Comparison of ENCODE assay signal across 20 cellular contexts in genomic region chr4:13762126-13762525, GRCh38.
DNase-seq lines count a peak whose midpoint lies in the region; ATAC-seq and TF ChIP-seq lines count a peak whose summit lies in the region.
"Had no signal": no experiment of that assay in that cellular context is flagged by ENCODE, and none has a peak within 500 bp of the region (broad histone marks: within the 10 kb centered on the region; RNA-seq: fewer than 3 reads in every experiment).

No MANE protein-coding gene starts in this region.

- no peak overlapping the region for H2BK120ac ChIP-seq in IMR-90 (ENCODE audit: low read depth, low read length)

- H2BK5ac ChIP-seq in IMR-90 (ENCODE audit: low read depth, low read length, poor library complexity, severe bottlenecking), result no peak overlapping the region

- H2BK20ac ChIP-seq in IMR-90 (ENCODE audit: low read depth, low read length), result no peak overlapping the region

- H4K20me1 ChIP-seq in IMR-90 (ENCODE audit: insufficient read depth, low read length), result no peaks in the 10 kb centered on the region

- no peak overlapping the region for H3K56ac ChIP-seq in IMR-90 (ENCODE audit: extremely low read depth, insufficient read depth, low read length)

- no peaks in the 10 kb centered on the region for H3K79me1 ChIP-seq in IMR-90 (ENCODE audit: low read depth in 1 of 2, low read length in 2 of 2)

- TF ChIP-seq RAD21 in IMR-90 (IDR thresholded peaks at IDR 0.05; ENCODE audit: low read length), result no peak

- H4K91ac ChIP-seq in IMR-90 (ENCODE audit: insufficient read depth, low read depth, low read length), result no peak overlapping the region

- ATAC-seq in IMR-90 (ENCODE audit: low read depth), result peak; percentile 48; the same call in 1 of the 2 replicates
- ATAC-seq in HG02973 (IDR thresholded peaks at IDR 0.05; ENCODE audit: unreplicated experiment), result no peak
- no peak for ATAC-seq in HG03457 (IDR thresholded peaks at IDR 0.05; ENCODE audit: unreplicated experiment)
- no peak for ATAC-seq in HG03565 (IDR thresholded peaks at IDR 0.05; ENCODE audit: unreplicated experiment)
- ATAC-seq in HG02852 (IDR thresholded peaks at IDR 0.05; ENCODE audit: unreplicated experiment), result no peak
- ATAC-seq: HCT116, SK-N-SH treated with all-trans-retinoic acid at 6 μM for 48 hours had no signal

- no peaks in the 10 kb centered on the region for H3K4me1 ChIP-seq in IMR-90 (ENCODE audit: control insufficient read depth, insufficient read depth, low read length)
- H3K4me1 ChIP-seq: Peyer's patch had no signal

- no peaks in the 10 kb centered on the region for H3K9me1 ChIP-seq in IMR-90 (ENCODE audit: insufficient read depth, low read length)

- H3K4me2 ChIP-seq in IMR-90 (ENCODE audit: low read depth, low read length), result no peak overlapping the region

- no peak overlapping the region for H2BK15ac ChIP-seq in IMR-90 (ENCODE audit: low read depth, low read length)

- H4K5ac ChIP-seq in IMR-90 (ENCODE audit: low read depth, low read length), result no peak overlapping the region

- TF ChIP-seq POLR2A in IMR-90 (IDR thresholded peaks at IDR 0.05; ENCODE audit: low read depth, low read length), result no peak

- no peak overlapping the region for H3K9ac ChIP-seq in IMR-90 (ENCODE audit: low read depth, low read length)

- BruUV-seq in IMR-90 (replicated peaks; lab: Mats Ljungman, UMichigan), result no TSS peak

- no peaks in the 10 kb centered on the region for H3K36me3 ChIP-seq in IMR-90 (ENCODE audit: control insufficient read depth, insufficient read depth, low read length)
- H3K36me3 ChIP-seq: Peyer's patch had no signal

- CTCF ChIA-PET in IMR-90 (lab: Yijun Ruan, JAX), result no interaction called here

- H3K4ac ChIP-seq in IMR-90 (ENCODE audit: low read depth, low read length), result no peak overlapping the region

- H3K9me3 ChIP-seq in IMR-90 (ENCODE audit: control insufficient read depth, insufficient read depth, low read length), result peaks cover 3% of the 10 kb centered on the region

- no peak overlapping the region for H2AK9ac ChIP-seq in IMR-90 (replicated peaks; ENCODE audit: low read depth, low read length, poor library complexity)

- TF ChIP-seq CTCF in IMR-90 (conservative IDR thresholded peaks at IDR 0.05; ENCODE audit: low read depth, low read length) (no peak), choroid plexus epithelial cell (conservative IDR thresholded peaks at IDR 0.05; ENCODE audit: low read depth, low read length) (no peak), fibroblast of pulmonary artery (IDR thresholded peaks at IDR 0.05; ENCODE audit: low read length, missing control alignments) (no peak)

- POLR2A ChIA-PET in IMR-90 (lab: Charles Lee; ENCODE audit: unreplicated experiment), result no interaction called here

- H2AK5ac ChIP-seq in IMR-90 (ENCODE audit: low read depth, low read length), result no peak overlapping the region

- H3K23ac ChIP-seq in IMR-90 (ENCODE audit: low read depth, low read length), result no peak overlapping the region

- no peak overlapping the region for H3K18ac ChIP-seq in IMR-90 (ENCODE audit: low read depth, low read length)

- dilution Hi-C loops in IMR-90 (cut with HindIII; ENCODE audit: low sequenced_read_pairs, unreplicated experiment), result no loop called here

- H3K4me3 ChIP-seq in IMR-90 (ENCODE audit: insufficient read depth, low read depth, low read length) (no peak overlapping the region), choroid plexus epithelial cell (ENCODE audit: low read depth, low read length) (no peak overlapping the region), fibroblast of pulmonary artery (replicated peaks; ENCODE audit: low read depth, low read length) (no peak overlapping the region)
- H3K4me3 ChIP-seq: Peyer's patch had no signal

- H3K27ac ChIP-seq in IMR-90 (ENCODE audit: insufficient read depth, low read length), result no peak overlapping the region
- H3K27ac ChIP-seq: Peyer's patch had no signal

- no peaks in the 10 kb centered on the region for H3K27me3 ChIP-seq in IMR-90 (ENCODE audit: control insufficient read depth, insufficient read depth, low read length)
- H3K27me3 ChIP-seq: Peyer's patch had no signal

- DNase-seq in IMR-90, result peak; percentile 10
- DNase-seq in choroid plexus epithelial cell (ENCODE audit: low read depth), result peak; percentile 20
- peak; percentile 3 for DNase-seq in fibroblast of pulmonary artery (ENCODE audit: low read depth)
- DNase-seq: CD4-positive, alpha-beta T cell; COR-L47; DMS79; GOT3; KBM-7; NCI-H1092 treated with DMSO at 0.1 percent for 48 hours; NCI-H1436 treated with DMSO at 0.1 percent for 48 hours; NCI-H2029; NCI-H226; NCI-H526; Peyer's patch had no signal

- no peak overlapping the region for H4K8ac ChIP-seq in IMR-90 (ENCODE audit: low read depth in 2 of 2, low read length in 2 of 2)

- in situ Hi-C loops in IMR-90 (cut with MboI; ENCODE audit: low sequenced_read_pairs), result no loop called here

- no CpG with 5 or more reads among the region's 2 CpGs for WGBS in IMR-90 (ENCODE audit: extremely low coverage in 2 of 2, insufficient read length in 1 of 2), 2 experiments

- no peak overlapping the region for H3K14ac ChIP-seq in IMR-90 (replicated peaks; ENCODE audit: low read depth, low read length)

- no peak overlapping the region for H2AFZ ChIP-seq in IMR-90 (replicated peaks; ENCODE audit: low read length, poor library complexity)

- intact Hi-C loops in IMR-90 (cut with micrococcal nuclease), result no loop called here

TF ChIP-seq in IMR-90, 13 proteins besides CTCF, POLR2A, EP300 and RAD21:
- no peak for TF ChIP-seq MAFK (IDR thresholded peaks at IDR 0.05; ENCODE audit: low read depth, low read length)
- no peak for TF ChIP-seq ELK1 (IDR thresholded peaks at IDR 0.05; ENCODE audit: borderline replicate concordance, low read depth, low read length)
- no peak for TF ChIP-seq RCOR1 (IDR thresholded peaks at IDR 0.05; ENCODE audit: insufficient replicate concordance, low read length)
- no peak for TF ChIP-seq SMC3 (IDR thresholded peaks at IDR 0.05; ENCODE audit: low read depth, low read length)
- TF ChIP-seq MAZ (IDR thresholded peaks at IDR 0.05; ENCODE audit: borderline replicate concordance, low read depth, low read length), result no peak
- no peak for TF ChIP-seq FOS (IDR thresholded peaks at IDR 0.05; ENCODE audit: low read depth, low read length)
- TF ChIP-seq RFX5 (IDR thresholded peaks at IDR 0.05; ENCODE audit: low read depth, low read length), result no peak
- no peak for TF ChIP-seq USF2 (IDR thresholded peaks at IDR 0.05; ENCODE audit: low read depth, low read length)
- no peak for TF ChIP-seq CEBPB (IDR thresholded peaks at IDR 0.05; ENCODE audit: low read depth, low read length)
- no peak for TF ChIP-seq NFE2L2 (IDR thresholded peaks at IDR 0.05; ENCODE audit: low read depth, low read length)
- TF ChIP-seq BHLHE40 (IDR thresholded peaks at IDR 0.05; ENCODE audit: low read depth, low read length), result no peak
- no peak for TF ChIP-seq CHD1 (IDR thresholded peaks at IDR 0.05; ENCODE audit: low read depth, low read length)
- TF ChIP-seq MXI1 (IDR thresholded peaks at IDR 0.05; ENCODE audit: borderline replicate concordance, low read depth, low read length), result no peak
